In the genomic region with DNA sequence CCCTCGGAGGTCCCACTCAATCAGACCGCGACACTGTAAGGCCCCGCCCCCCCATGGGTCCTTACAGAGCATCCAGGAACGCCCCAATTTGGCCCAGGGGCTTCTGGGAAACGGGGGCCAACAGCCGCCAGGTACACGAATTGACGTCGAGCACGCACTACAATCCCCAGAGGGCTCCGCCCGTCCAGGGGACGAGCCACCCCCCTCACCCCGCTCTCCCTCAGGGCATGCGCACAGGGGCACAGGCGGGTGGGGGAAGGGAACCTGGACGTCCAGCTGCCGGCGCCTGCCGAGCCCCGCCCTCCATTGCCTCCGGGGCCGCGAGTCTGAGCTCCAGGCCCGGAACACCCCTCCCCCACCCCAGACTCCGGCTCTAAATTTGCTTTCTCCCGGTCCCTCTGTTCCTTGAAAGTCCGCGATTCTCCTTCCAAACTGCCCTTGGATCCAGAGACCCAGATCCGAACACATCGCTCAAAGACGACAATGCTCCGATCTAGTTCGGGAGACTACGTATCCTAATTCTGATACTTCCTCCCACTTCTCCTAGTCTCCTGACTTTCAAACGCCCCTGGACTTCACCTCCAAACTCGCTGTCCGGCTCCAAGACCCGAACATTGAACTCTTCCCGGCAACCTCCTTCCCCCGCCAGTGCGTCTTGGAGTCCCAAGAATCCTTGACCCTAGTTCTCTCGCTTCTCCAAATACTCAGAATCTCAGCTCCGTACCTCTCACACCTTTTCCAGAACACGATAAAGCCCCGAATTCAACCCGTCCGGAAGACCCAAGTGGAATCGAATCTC, we compare ENCODE assay signal across 8 cellular contexts. TPM values are rescaled to one million over a fixed set of nuclear protein-coding genes. Genes with fewer than 3 reads are reported as not detected.
A peak's percentile ranks its signal among the peaks of the same experiment; 100 is the strongest.
DNase-seq lines count a peak whose midpoint lies in the region; ATAC-seq lines count a peak whose summit lies in the region.

No MANE protein-coding gene starts in this region.

- ATAC-seq in GM21529 (IDR thresholded peaks at IDR 0.05; ENCODE audit: unreplicated experiment), result peak; percentile 67

- H3K9me3 Mint-ChIP-seq in IgD-negative memory B cell, result no peaks in the 10 kb centered on the region

- peak overlapping the region; percentile 93 to 99 (median 98) for H3K4me3 Mint-ChIP-seq in IgD-negative memory B cell

- peak; percentile 100 for DNase-seq in DMS 273 (lab: John Stamatoyannopoulos, UW; ENCODE audit: unreplicated experiment)
- DNase-seq in OCI-M1 (lab: John Stamatoyannopoulos, UW), result peak; percentile 100
- DNase-seq in activated T-cell treated with anti-CD3 and anti-CD28 coated beads for 48 hours (ENCODE audit: low read depth), result peak; percentile 98
- DNase-seq in epithelial cell of prostate (ENCODE audit: low read depth, low spot score), result peak; percentile 94
- DNase-seq in mucosa of gallbladder (ENCODE audit: low spot score), result peak; percentile 100
- DNase-seq in stimulated activated CD8-positive, alpha-beta memory T cell treated with anti-CD3 and anti-CD28 coated beads, Interleukin-4, amount 100 ng/mL, for 24 hours (ENCODE audit: low read depth), result peak; percentile 98

- H3K27me3 Mint-ChIP-seq in IgD-negative memory B cell, result no peaks in the 10 kb centered on the region

- peak overlapping the region; percentile 96 to 98 (median 98) for H3K27ac Mint-ChIP-seq in IgD-negative memory B cell

- peaks cover 13 to 20% (median 14%) of the 10 kb centered on the region in 3 donors for H3K4me1 Mint-ChIP-seq in IgD-negative memory B cell

- peak overlapping the region; percentile 90 for H3K27ac ChIP-seq in epithelial cell of prostate

- peaks cover 4% of the 10 kb centered on the region for H3K36me3 Mint-ChIP-seq in IgD-negative memory B cell

RNA-seq across cellular contexts. Expression of a gene that starts 0.8 kb away (rescaled TPM):
- polyA plus RNA-seq in IgD-negative memory B cell, result 29.2 TPM
- total RNA-seq in mucosa of gallbladder, result 38.8 TPM

RNA-seq across cellular contexts. Expression of a gene that starts 17.5 kb away (rescaled TPM):
- polyA plus RNA-seq in IgD-negative memory B cell, result 13.2 TPM
- 13.2 TPM for total RNA-seq in mucosa of gallbladder

RNA-seq across cellular contexts. Expression of a gene that starts 22.2 kb away (rescaled TPM):
- 35.9 TPM for polyA plus RNA-seq in IgD-negative memory B cell
- total RNA-seq in mucosa of gallbladder, result 65.9 TPM

RNA-seq across cellular contexts. Expression of a gene that starts 23.5 kb away (rescaled TPM):
- polyA plus RNA-seq in IgD-negative memory B cell, result not detected
- 3.5 TPM for total RNA-seq in mucosa of gallbladder

RNA-seq across cellular contexts. Expression of a gene that starts 30.2 kb away (rescaled TPM):
- polyA plus RNA-seq in IgD-negative memory B cell, result 0.21 TPM
- 7.0 TPM for total RNA-seq in mucosa of gallbladder

Comparison
In these comparisons a context has a peak if more than half of its experiments do, and no peak if none do; other contexts are left out.
1. Peak in every context shown above with its lines: DNase-seq, ATAC-seq and H3K27ac ChIP-seq.